20 cellular contexts compared by ENCODE assay signal in genomic region chr1:207268753-207269511, GRCh38. TPM values are rescaled to one million over a fixed set of nuclear protein-coding genes. Genes with fewer than 3 reads are reported as not detected.
A peak's percentile ranks its signal among the peaks of the same experiment; 100 is the strongest.
DNase-seq lines count a peak whose midpoint lies in the region; ATAC-seq and TF ChIP-seq lines count a peak whose summit lies in the region.
"Had no signal": no experiment of that assay in that cellular context is flagged by ENCODE, and none has a peak within 500 bp of the region (broad histone marks: within the 10 kb centered on the region; RNA-seq: fewer than 3 reads in every experiment).

No MANE protein-coding gene starts in this region.

- intact Hi-C loops in colonic mucosa (cut with DNase I): no loop called here
- intact Hi-C loops in mucosa of descending colon (cut with DNase I, micrococcal nuclease): no loop called here
- intact Hi-C loops in tibial artery (cut with DNase I; ENCODE audit: low total_unique reads): no loop called here

- H3K4me1 ChIP-seq in colonic mucosa: no peaks in the 10 kb centered on the region
- H3K4me1 ChIP-seq in mucosa of descending colon (ENCODE audit: low read depth): peaks cover 7% of the 10 kb centered on the region
- no peaks in the 10 kb centered on the region for H3K4me1 ChIP-seq in tibial artery
- H3K4me1 ChIP-seq in tibial nerve: no peaks in the 10 kb centered on the region
- H3K4me1 ChIP-seq: BLaER1 had no signal

- 91 to 92% methylated on average over 5 of the region's 5 CpGs for WGBS in tibial nerve, 2 donors

- H3K36me3 ChIP-seq in colonic mucosa: no peaks in the 10 kb centered on the region
- no peaks in the 10 kb centered on the region for H3K36me3 ChIP-seq in mucosa of descending colon (ENCODE audit: low read depth)
- no peaks in the 10 kb centered on the region for H3K36me3 ChIP-seq in tibial artery
- no peaks in the 10 kb centered on the region for H3K36me3 ChIP-seq in tibial nerve
- H3K36me3 ChIP-seq: BLaER1 had no signal

- H3K27ac ChIP-seq in colonic mucosa (peak overlapping the region; percentile 0), tibial artery (no peak overlapping the region), tibial nerve (no peak overlapping the region)
- H3K27ac ChIP-seq: 22Rv1, BLaER1, C4-2B had no signal

- H3K9me3 ChIP-seq in colonic mucosa (no peaks in the 10 kb centered on the region), mucosa of descending colon (no peaks in the 10 kb centered on the region), tibial artery (peaks cover 0 to 6% (median 0%) of the 10 kb centered on the region in 3 donors), tibial nerve (peaks cover 0 to 2% (median under 1%) of the 10 kb centered on the region in 4 donors)
- H3K9me3 ChIP-seq: BLaER1 had no signal

- no peak for TF ChIP-seq EP300 in tibial nerve (IDR thresholded peaks at IDR 0.05)

- H3K27me3 ChIP-seq in colonic mucosa (no peaks in the 10 kb centered on the region), tibial artery (no peaks in the 10 kb centered on the region), tibial nerve (no peaks in the 10 kb centered on the region)
- H3K27me3 ChIP-seq: BLaER1 had no signal

- no peak overlapping the region for H3K9ac ChIP-seq in colonic mucosa (ENCODE audit: low read depth in 2 of 2, low read length in 2 of 2)
- H3K9ac ChIP-seq: BLaER1 had no signal

- TF ChIP-seq POLR2A in tibial nerve (IDR thresholded peaks at IDR 0.05): no peak

- DNase-seq in NCI-H748 (lab: John Stamatoyannopoulos, UW; ENCODE audit: unreplicated experiment) (peak; percentile 0), NCI-H748 treated with DMSO at 0.1 percent for 48 hours (lab: John Stamatoyannopoulos, UW) (no peak), colonic mucosa (no peak), mucosa of descending colon (no peak), EL (no peak), tibial artery (no peak), tibial nerve (ENCODE audit: low spot score in 2 of 2) (no peak)
- DNase-seq: CD4-positive, alpha-beta T cell; CD8-positive, alpha-beta memory T cell; DMS53; DND-41; GDM1; GOT3; H7; HCEC 1CT had no signal

- no peak overlapping the region for H3K4me3 ChIP-seq in colonic mucosa
- no peak overlapping the region for H3K4me3 ChIP-seq in mucosa of descending colon
- H3K4me3 ChIP-seq in tibial artery: no peak overlapping the region
- H3K4me3 ChIP-seq in tibial nerve: no peak overlapping the region
- H3K4me3 ChIP-seq: BLaER1, GM12878 had no signal

- ATAC-seq in mucosa of descending colon (peak; percentile 59), GM21515 (IDR thresholded peaks at IDR 0.05; ENCODE audit: unreplicated experiment) (no peak)
- ATAC-seq: GM12878 had no signal

- TF ChIP-seq CTCF in colonic mucosa (IDR thresholded peaks at IDR 0.05) (no peak), mucosa of descending colon (IDR thresholded peaks at IDR 0.05) (no peak), tibial artery (IDR thresholded peaks at IDR 0.05) (no peak), tibial nerve (IDR thresholded peaks at IDR 0.05) (no peak)

RNA-seq across cellular contexts. Expression of gene CD55, which starts 52.5 kb away (rescaled TPM):
- total RNA-seq in colonic mucosa: 10 to 100 TPM; 49.4 to 70.7 TPM
- total RNA-seq in mucosa of descending colon: 10 to 100 TPM; 40.1 to 53.0 (median 50.8) TPM
- total RNA-seq in tibial nerve: 10 to 100 TPM; 60.8 to 94.2 (median 89.6) TPM
